Comparison of ENCODE assay signal across 7 cellular contexts in genomic region chr21:10346249-10346648, GRCh38.
DNase-seq lines count a peak whose midpoint lies in the region; ATAC-seq and TF ChIP-seq lines count a peak whose summit lies in the region.
"Not testable (repeated sequence)": the region's sequence is repeated elsewhere in the genome, so short reads cannot be mapped to it uniquely, and the experiment has no call there.

No MANE protein-coding gene starts in this region.

- H3K27me3 ChIP-seq in GM23338 (ENCODE audit: insufficient read depth); left lung; lung (ENCODE audit: control insufficient read depth, insufficient read depth); sigmoid colon; upper lobe of left lung: not testable (repeated sequence)

- not testable (repeated sequence) for TF ChIP-seq EP300 in sigmoid colon (IDR thresholded peaks at IDR 0.05); upper lobe of left lung (IDR thresholded peaks at IDR 0.05)

- peaks cover 61% of the 10 kb centered on the region for H3K36me3 Mint-ChIP-seq in GM23338 (ENCODE audit: low read depth)
- peaks cover 24% of the 10 kb centered on the region for H3K36me3 Mint-ChIP-seq in endothelial cell (ENCODE audit: low read depth, unreplicated experiment)
- peaks cover 28% of the 10 kb centered on the region for H3K36me3 Mint-ChIP-seq in glutamatergic neuron (ENCODE audit: unreplicated experiment)

- H3K4me2 ChIP-seq in GM23338 = not testable (repeated sequence)

- not testable (repeated sequence) for H3K27ac Mint-ChIP-seq in GM23338
- H3K27ac Mint-ChIP-seq in endothelial cell (ENCODE audit: unreplicated experiment) (peak overlapping the region; percentile 44), glutamatergic neuron (ENCODE audit: unreplicated experiment) (peak overlapping the region; percentile 9)

- H3K9me3 ChIP-seq in left lung (peaks cover 0 to 77% of the 10 kb centered on the region in 2 donors), lung (ENCODE audit: control insufficient read depth in 2 of 2, insufficient read depth in 1 of 2, low read length in 1 of 2) (peaks cover 0 to 30% of the 10 kb centered on the region in 2 donors), sigmoid colon (peaks cover 2 to 29% (median 15%) of the 10 kb centered on the region in 4 donors), upper lobe of left lung (peaks cover 3 to 46% (median 29%) of the 10 kb centered on the region in 4 donors)

- not testable (repeated sequence) for H2AFZ ChIP-seq in GM23338

- not testable (repeated sequence) for TF ChIP-seq POLR2A in sigmoid colon (IDR thresholded peaks at IDR 0.05); upper lobe of left lung (IDR thresholded peaks at IDR 0.05)

- peaks cover 30% of the 10 kb centered on the region for H3K36me3 ChIP-seq in GM23338 (ENCODE audit: insufficient read depth)
- not testable (repeated sequence) for H3K36me3 ChIP-seq in left lung; lung (ENCODE audit: control insufficient read depth in 2 of 2, insufficient read depth in 2 of 2, low read length in 2 of 2); sigmoid colon; upper lobe of left lung

- not testable (repeated sequence) for H3K4me3 Mint-ChIP-seq in GM23338; glutamatergic neuron (ENCODE audit: unreplicated experiment)
- H3K4me3 Mint-ChIP-seq in endothelial cell (ENCODE audit: unreplicated experiment) = peak overlapping the region; percentile 52

- intact Hi-C loops in left lung (cut with DNase I); sigmoid colon (cut with DNase I): not testable (repeated sequence)

- not testable (repeated sequence) for H3K4me1 ChIP-seq in GM23338 (ENCODE audit: insufficient read depth); left lung; lung (ENCODE audit: control insufficient read depth in 2 of 2, insufficient read depth in 2 of 2, low read length in 2 of 2); sigmoid colon; upper lobe of left lung

- not testable (repeated sequence) for H3F3A ChIP-seq in GM23338 (replicated peaks; ENCODE audit: low read depth)

- peak overlapping the region; percentile 30; the same call in 1 of the 2 replicates for H3K4me3 ChIP-seq in GM23338
- not testable (repeated sequence) for H3K4me3 ChIP-seq in left lung, lung, sigmoid colon, upper lobe of left lung

- WGBS in lung, 2 donors = 55 to 73% methylated on average over 3 to 4 of the region's 5 CpGs
- 54 to 58% methylated on average over 4 of the region's 5 CpGs for WGBS in sigmoid colon, 2 donors
- WGBS in upper lobe of left lung, 2 donors = 52 to 65% methylated on average over 4 of the region's 5 CpGs

- H3K27me3 Mint-ChIP-seq in GM23338 (ENCODE audit: insufficient read depth, low read depth, poor library complexity) = peaks cover 14% of the 10 kb centered on the region
- H3K27me3 Mint-ChIP-seq in endothelial cell (ENCODE audit: unreplicated experiment) = peaks cover 35% of the 10 kb centered on the region
- peaks cover 23% of the 10 kb centered on the region for H3K27me3 Mint-ChIP-seq in glutamatergic neuron (ENCODE audit: unreplicated experiment)

- H3K9me2 ChIP-seq in GM23338 (ENCODE audit: insufficient read depth) = not testable (repeated sequence)

- H3K4me1 Mint-ChIP-seq in GM23338; endothelial cell (ENCODE audit: unreplicated experiment); glutamatergic neuron (ENCODE audit: low read depth, unreplicated experiment): not testable (repeated sequence)

- H3K9me3 Mint-ChIP-seq in GM23338 = peaks cover 90% of the 10 kb centered on the region
- peaks cover 58% of the 10 kb centered on the region for H3K9me3 Mint-ChIP-seq in endothelial cell (ENCODE audit: unreplicated experiment)
- H3K9me3 Mint-ChIP-seq in glutamatergic neuron (ENCODE audit: unreplicated experiment) = peaks cover 50% of the 10 kb centered on the region

- not testable (repeated sequence) for TF ChIP-seq CTCF in GM23338 (conservative IDR thresholded peaks at IDR 0.05; ENCODE audit: low read depth in 2 of 2); endothelial cell (IDR thresholded peaks at IDR 0.05; ENCODE audit: unreplicated experiment); glutamatergic neuron (IDR thresholded peaks at IDR 0.05; ENCODE audit: partially characterized antibody, unreplicated experiment); left lung (IDR thresholded peaks at IDR 0.05); lung (IDR thresholded peaks at IDR 0.05; ENCODE audit: control extremely low read depth, extremely low read depth); sigmoid colon (IDR thresholded peaks at IDR 0.05); upper lobe of left lung (IDR thresholded peaks at IDR 0.05)

- not testable (repeated sequence) for DNase-seq in GM23338 (ENCODE audit: low spot score); endothelial cell (ENCODE audit: low spot score); glutamatergic neuron; upper lobe of left lung
- DNase-seq in left lung = peak in 1 of 2 donors; percentile 43
- DNase-seq in lung (ENCODE audit: low spot score) = peak; percentile 30
- peak; percentile 65 for DNase-seq in sigmoid colon

- not testable (repeated sequence) for ATAC-seq in GM23338; lung (ENCODE audit: insufficient read depth, low FRiP score)
- ATAC-seq in left lung (peak; percentile 7), upper lobe of left lung (ENCODE audit: low FRiP score in 2 of 2) (peak; percentile 2 to 6)

- H4K20me1 ChIP-seq in GM23338 (replicated peaks; ENCODE audit: insufficient read depth) = not testable (repeated sequence)

- H3K79me2 ChIP-seq in GM23338 (replicated peaks; ENCODE audit: insufficient read depth) = not testable (repeated sequence)

- not testable (repeated sequence) for H3K27ac ChIP-seq in GM23338 (ENCODE audit: low read depth); left lung; lung (ENCODE audit: low read depth in 1 of 2, low read length in 1 of 2); sigmoid colon; upper lobe of left lung
